ENCODE assay signal across 8 cellular contexts in genomic region chr14:89417111-89417468, GRCh38. TPM values are rescaled to one million over a fixed set of nuclear protein-coding genes. Genes with fewer than 3 reads are reported as not detected.
DNase-seq lines count a peak whose midpoint lies in the region; ATAC-seq, FAIRE-seq and TF ChIP-seq lines count a peak whose summit lies in the region.

Gene FOXN3 (minus strand): TSS chr14:89417233. CDS start chr14:89412476, 4,757 bp downstream.

- H3K4me3 ChIP-seq in right atrium auricular region: peak within 1 kb of the TSS; percentile 95 to 98

- H3K27me3 ChIP-seq in right atrium auricular region: no peaks in the 10 kb centered on the region

- no peaks in the 10 kb centered on the region for H3K9me3 ChIP-seq in right atrium auricular region

- DNase-seq in GM12892 (ENCODE audit: insufficient read length) (peak; percentile 82), NCI-H1694 (lab: John Stamatoyannopoulos, UW) (peak; percentile 91), right atrium auricular region (ENCODE audit: low spot score) (peak; percentile 93), putamen (ENCODE audit: low spot score) (peak; percentile 94), urothelium cell line (ENCODE audit: low spot score) (peak; percentile 81)

- intact Hi-C loops in T-helper 2 cell treated with Interferon-gamma antibody and Interleukin-4, amounts not matched to agents 100 ng/mL and 5 ng/mL, for 36 hours (cut with micrococcal nuclease): loop anchor here (1.0 to 5.0 kb wide), 8 partner anchors 52 to 538 kb away; partner anchors contain the start of gene TDP1

- no peak for TF ChIP-seq CTCF in right atrium auricular region (IDR thresholded peaks at IDR 0.05)

- H3K27ac ChIP-seq in angular gyrus (ENCODE audit: low read depth, low read length): peak within 1 kb of the TSS; percentile 85
- peak within 1 kb of the TSS; percentile 98 to 100 for H3K27ac ChIP-seq in right atrium auricular region

- TF ChIP-seq POLR2A in GM12892 (IDR thresholded peaks at IDR 0.05; ENCODE audit: low read depth, low read length): peak; percentile 30; the same call in 1 of the 2 replicates

- H3K4me1 ChIP-seq in right atrium auricular region: peaks cover 3 to 32% of the 10 kb centered on the region in 2 donors

- FAIRE-seq in GM12892 (lab: Jason Lieb, UNC): peak; percentile 95
- FAIRE-seq in urothelium cell line (lab: Jason Lieb, UNC): no peak

- peak; percentile 44 for ATAC-seq in HG02852 (IDR thresholded peaks at IDR 0.05; ENCODE audit: unreplicated experiment)

- no peaks in the 10 kb centered on the region for H3K36me3 ChIP-seq in right atrium auricular region

RNA-seq across cellular contexts. Expression of gene FOXN3, which starts in this region (rescaled TPM):
- 29.8 TPM for polyA plus RNA-seq in GM12892 (2012; ENCODE audit: missing spikeins)
- 109 and 111 TPM in 2 replicates for total RNA-seq in T-helper 2 cell treated with Interferon-gamma antibody and Interleukin-4, amounts not matched to agents 100 ng/mL and 5 ng/mL, for 36 hours
- 10 to 100 TPM; 80.1 to 90.3 TPM for total RNA-seq in right atrium auricular region

Comparison
In these comparisons a context has a peak if more than half of its experiments do, and no peak if none do; other contexts are left out.
1. Peak in every context shown above with its lines: DNase-seq, ATAC-seq, H3K4me3 ChIP-seq and H3K27ac ChIP-seq.